ENCODE assay signal across 10 cellular contexts in the genomic region with DNA sequence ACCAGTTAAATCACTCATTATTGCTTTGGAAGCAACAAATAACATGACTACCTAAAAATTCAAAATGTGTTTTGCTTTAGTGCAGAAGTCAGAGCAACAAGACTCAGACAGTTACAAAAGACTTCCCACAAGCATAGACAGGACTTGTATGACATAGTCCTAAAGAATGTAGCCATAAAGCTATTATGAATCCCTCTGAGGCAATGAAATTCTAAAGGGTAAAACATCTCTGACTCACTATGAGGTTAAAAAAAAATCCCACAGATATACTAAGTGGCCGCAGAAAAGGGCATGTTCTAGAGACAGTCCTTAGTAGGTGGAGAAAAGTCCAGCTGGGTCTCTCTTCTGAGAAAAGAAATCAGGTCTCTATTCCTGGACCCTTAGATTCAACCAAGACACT. TPM values are rescaled to one million over a fixed set of nuclear protein-coding genes. Genes with fewer than 3 reads are reported as not detected.
DNase-seq lines count a peak whose midpoint lies in the region; ATAC-seq and TF ChIP-seq lines count a peak whose summit lies in the region.
"Had no signal": no experiment of that assay in that cellular context is flagged by ENCODE, and none has a peak within 500 bp of the region (broad histone marks: within the 10 kb centered on the region; RNA-seq: fewer than 3 reads in every experiment).

No MANE protein-coding gene starts in this region.

- no peak for TF ChIP-seq EP300 in suprapubic skin (IDR thresholded peaks at IDR 0.05)

- no peak for TF ChIP-seq CTCF in HFF-Myc (IDR thresholded peaks at IDR 0.05; ENCODE audit: low read depth, low read length, missing control alignments)
- no peak for TF ChIP-seq CTCF in fibroblast of pulmonary artery (IDR thresholded peaks at IDR 0.05; ENCODE audit: low read length, missing control alignments)
- no peak for TF ChIP-seq CTCF in suprapubic skin (IDR thresholded peaks at IDR 0.05)

- ATAC-seq in GM21717 (IDR thresholded peaks at IDR 0.05; ENCODE audit: unreplicated experiment): no peak

- no peak overlapping the region for H3K4me3 ChIP-seq in HFF-Myc (replicated peaks; ENCODE audit: low read depth, low read length)
- no peak overlapping the region for H3K4me3 ChIP-seq in fibroblast of pulmonary artery (replicated peaks; ENCODE audit: low read depth, low read length)
- H3K4me3 ChIP-seq in suprapubic skin: no peak overlapping the region

- H3K27ac ChIP-seq in suprapubic skin: peak overlapping the region; percentile 56

- no peaks in the 10 kb centered on the region for H3K27me3 ChIP-seq in suprapubic skin

- H3K36me3 ChIP-seq in suprapubic skin: peaks cover 17% of the 10 kb centered on the region

- no peaks in the 10 kb centered on the region for H3K9me3 ChIP-seq in suprapubic skin

- 38% methylated on average over 1 of the region's 1 CpG for WGBS in suprapubic skin

- peak; percentile 82 for DNase-seq in HFF-Myc (ENCODE audit: extremely low read depth, low read depth)
- peak; percentile 45 to 83 for DNase-seq in SW 1271 (lab: John Stamatoyannopoulos, UW)
- DNase-seq in fibroblast of pulmonary artery (ENCODE audit: low read depth): peak; percentile 94
- DNase-seq in suprapubic skin (ENCODE audit: low spot score in 2 of 2): no peak
- DNase-seq in NCI-H2171 (lab: John Stamatoyannopoulos, UW): no peak
- DNase-seq in NCI-H128 (lab: John Stamatoyannopoulos, UW; ENCODE audit: unreplicated experiment): no peak
- DNase-seq in GM19240 (ENCODE audit: insufficient read length, low spot score): no peak
- DNase-seq: NCI-H1417 treated with DMSO at 0.1 percent for 48 hours, nucleus accumbens had no signal

- TF ChIP-seq POLR2A in suprapubic skin (IDR thresholded peaks at IDR 0.05): no peak

- peaks cover 43% of the 10 kb centered on the region for H3K4me1 ChIP-seq in suprapubic skin

RNA-seq across cellular contexts. Expression of a gene that starts 4.9 kb away (rescaled TPM):
- total RNA-seq in suprapubic skin: 10 to 100 TPM; 13.8 to 39.7 (median 18.5) TPM

RNA-seq across cellular contexts. Expression of a gene that starts 57.8 kb away (rescaled TPM):
- total RNA-seq in suprapubic skin: 10 to 100 TPM; 15.5 to 37.8 (median 30.4) TPM

Comparison
In these comparisons a context has a peak if more than half of its experiments do, and no peak if none do; other contexts are left out.
1. DNase-seq: peak in HFF-Myc (single experiment), SW 1271 (2 of 2) and fibroblast of pulmonary artery (single experiment); none in suprapubic skin (0 of 2), NCI-H2171 (single experiment), NCI-H128 (single experiment) and GM19240 (single experiment).